Comparison of ENCODE assay signal across 12 cellular contexts in the genomic region with DNA sequence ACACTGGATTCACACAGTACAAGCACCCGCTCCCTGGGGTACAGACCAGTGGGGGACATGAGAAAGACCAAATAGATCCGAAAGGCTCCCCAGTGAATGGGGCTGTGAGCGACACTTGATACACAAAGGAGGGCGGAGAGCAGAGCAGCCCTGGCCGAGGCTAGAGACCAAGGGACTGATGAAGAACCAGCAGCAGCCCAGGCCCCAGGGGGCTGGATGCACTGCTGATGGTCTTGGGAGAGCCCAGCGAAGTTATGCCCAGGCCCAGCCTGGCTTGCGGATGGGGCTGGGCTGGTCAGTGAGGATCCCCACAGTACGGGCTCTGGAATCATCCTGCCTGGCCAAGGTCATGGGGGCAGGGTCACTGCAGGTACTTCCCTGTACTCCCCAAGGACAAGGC. TPM values are rescaled to one million over a fixed set of nuclear protein-coding genes. Genes with fewer than 3 reads are reported as not detected.
A peak's percentile ranks its signal among the peaks of the same experiment; 100 is the strongest.
DNase-seq lines count a peak whose midpoint lies in the region; ATAC-seq, FAIRE-seq and TF ChIP-seq lines count a peak whose summit lies in the region.
"Had no signal": no experiment of that assay in that cellular context is flagged by ENCODE, and none has a peak within 500 bp of the region (broad histone marks: within the 10 kb centered on the region; RNA-seq: fewer than 3 reads in every experiment).

No MANE protein-coding gene starts in this region.

- peaks cover 0 to 4% of the 10 kb centered on the region in 2 experiments; a peak in 1 of 4 replicates for H3K4me1 ChIP-seq in HCT116 (ENCODE audit: control insufficient read depth in 1 of 2, insufficient read depth in 2 of 2, low read length in 2 of 2)
- H3K4me1 ChIP-seq in heart left ventricle = peaks cover 4 to 56% (median 39%) of the 10 kb centered on the region in 12 donors
- peaks cover 32 to 74% (median 57%) of the 10 kb centered on the region in 6 donors for H3K4me1 ChIP-seq in spleen

- H3K4me1 Mint-ChIP-seq in activated CD8-positive, alpha-beta T cell treated with anti-CD3 and anti-CD28 coated beads, Interleukin-2, amount 10 ng/mL, durations not matched to agents 7 days and 5 days (ENCODE audit: low read depth) = peaks cover 45% of the 10 kb centered on the region

- no peak for TF ChIP-seq RAD21 in HCT116 (IDR thresholded peaks at IDR 0.05; ENCODE audit: low read depth)

- no peak overlapping the region for H2AFZ ChIP-seq in HCT116 (ENCODE audit: low read depth, low read length, poor library complexity, severe bottlenecking)

- H3K4me3 Mint-ChIP-seq in activated CD8-positive, alpha-beta T cell treated with anti-CD3 and anti-CD28 coated beads, Interleukin-2, amount 10 ng/mL, durations not matched to agents 7 days and 5 days = no peak overlapping the region

- CTCF ChIA-PET in HCT116 (lab: Charles Lee) = no interaction called here
- CTCF ChIA-PET in activated CD8-positive, alpha-beta T cell treated with anti-CD3 and anti-CD28 coated beads, Interleukin-2, amount 10 ng/mL, durations not matched to agents 7 days and 5 days (lab: Charles Lee) = no interaction called here

- FAIRE-seq in H54 (lab: Jason Lieb, UNC) = no peak
- FAIRE-seq: endometrium, RCC 7860 had no signal

- H4K20me1 ChIP-seq in HCT116 (ENCODE audit: insufficient read depth) = no peaks in the 10 kb centered on the region

- H3K27ac Mint-ChIP-seq in activated CD8-positive, alpha-beta T cell treated with anti-CD3 and anti-CD28 coated beads, Interleukin-2, amount 10 ng/mL, durations not matched to agents 7 days and 5 days = peak overlapping the region; percentile 24

- ATAC-seq in HCT116 (no peak), heart left ventricle (no peak), HG03108 (IDR thresholded peaks at IDR 0.05; ENCODE audit: unreplicated experiment) (no peak), GM21825 (IDR thresholded peaks at IDR 0.05; ENCODE audit: unreplicated experiment) (no peak), HG03139 (IDR thresholded peaks at IDR 0.05; ENCODE audit: unreplicated experiment) (no peak)
- no peak for ATAC-seq in activated CD8-positive, alpha-beta T cell treated with anti-CD3 and anti-CD28 coated beads, Interleukin-2, amount 10 ng/mL, durations not matched to agents 7 days and 5 days

- DNase-seq in HCT116 (ENCODE audit: low read depth, low spot score) (no peak), heart left ventricle (no peak), spleen (peak; percentile 78), H54 (ENCODE audit: insufficient read length, low spot score) (no peak)
- DNase-seq in activated CD8-positive, alpha-beta T cell treated with anti-CD3 and anti-CD28 coated beads, Interleukin-2, amount 10 ng/mL, durations not matched to agents 7 days and 5 days = no peak
- DNase-seq: midbrain, NCI-H2081 had no signal

- no peaks in the 10 kb centered on the region for H3K9me2 ChIP-seq in HCT116 (ENCODE audit: insufficient read depth)

- BruUV-seq in HCT116 (replicated peaks; lab: Mats Ljungman, UMichigan) = TSS peak; percentile 68

- no peaks in the 10 kb centered on the region for H3K79me2 ChIP-seq in HCT116 (ENCODE audit: insufficient read depth, low read length)

- WGBS in heart left ventricle, 4 donors = 70 to 78% (median 71%) methylated on average over 6 to 8 of the region's 8 CpGs
- WGBS in spleen, 5 donors = 80 to 89% (median 86%) methylated on average over 6 to 8 of the region's 8 CpGs

- intact Hi-C loops in HCT116 (cut with micrococcal nuclease) = no loop called here
- intact Hi-C loops in heart left ventricle (cut with DNase I) = no loop called here
- intact Hi-C loops in spleen (cut with DNase I; ENCODE audit: low total_unique reads) = no loop called here

- no peaks in the 10 kb centered on the region for H3K9me3 ChIP-seq in HCT116 (ENCODE audit: control insufficient read depth in 1 of 2, insufficient read depth in 1 of 2, low read depth in 1 of 2, low read length in 2 of 2)
- H3K9me3 ChIP-seq in heart left ventricle = no peaks in the 10 kb centered on the region
- H3K9me3 ChIP-seq in spleen = no peaks in the 10 kb centered on the region

- TF ChIP-seq POLR2A in HCT116 (IDR thresholded peaks at IDR 0.05; ENCODE audit: borderline replicate concordance, extremely low read depth, insufficient read depth, insufficient read length) (no peak), heart left ventricle (IDR thresholded peaks at IDR 0.05) (no peak), spleen (IDR thresholded peaks at IDR 0.05) (no peak), H54 (IDR thresholded peaks at IDR 0.05; ENCODE audit: low read depth, low read length) (no peak)

- peaks cover 48% of the 10 kb centered on the region for H3K36me3 Mint-ChIP-seq in activated CD8-positive, alpha-beta T cell treated with anti-CD3 and anti-CD28 coated beads, Interleukin-2, amount 10 ng/mL, durations not matched to agents 7 days and 5 days (ENCODE audit: low read depth)

- no peaks in the 10 kb centered on the region for H3K27me3 Mint-ChIP-seq in activated CD8-positive, alpha-beta T cell treated with anti-CD3 and anti-CD28 coated beads, Interleukin-2, amount 10 ng/mL, durations not matched to agents 7 days and 5 days (ENCODE audit: low read depth)

- H3K27ac ChIP-seq in HCT116 (ENCODE audit: low read depth, low read length) (no peak overlapping the region), heart left ventricle (peak overlapping the region in 11 of 12 donors; percentile 28 to 91 (median 63)), spleen (peak overlapping the region in 7 of 8 donors; percentile 33 to 90 (median 79))

- TF ChIP-seq CTCF in HCT116 (IDR thresholded peaks at IDR 0.05 in 2 of 3, conservative IDR thresholded peaks at IDR 0.05 in 1 of 3; ENCODE audit: borderline replicate concordance in 1 of 3, insufficient read depth in 1 of 3, low read depth in 2 of 3, low read length in 2 of 3) (no peak), heart left ventricle (IDR thresholded peaks at IDR 0.05) (no peak), spleen (IDR thresholded peaks at IDR 0.05 in 8 of 11, conservative IDR thresholded peaks at IDR 0.05 in 3 of 11) (no peak)

- H3K36me3 ChIP-seq in HCT116 (ENCODE audit: control insufficient read depth in 1 of 2, insufficient read depth in 2 of 2, low read length in 2 of 2) (peaks cover 3 to 4% of the 10 kb centered on the region in 2 experiments; a peak in 3 of 4 replicates), heart left ventricle (peaks cover 0 to 79% (median 67%) of the 10 kb centered on the region in 9 donors), spleen (peaks cover 8 to 84% (median 68%) of the 10 kb centered on the region in 6 donors)

- H3K27me3 ChIP-seq in HCT116 (ENCODE audit: insufficient read depth, low read length) (no peaks in the 10 kb centered on the region), heart left ventricle (no peaks in the 10 kb centered on the region), spleen (replicated peaks in 1 of 7) (no peaks in the 10 kb centered on the region)

- no peak overlapping the region for H3K4me2 ChIP-seq in HCT116 (ENCODE audit: low read length)

- H3K4me3 ChIP-seq in HCT116 (replicated peaks in 1 of 2; ENCODE audit: low read depth in 1 of 2, low read length in 2 of 2) = no peak overlapping the region
- no peak overlapping the region for H3K4me3 ChIP-seq in heart left ventricle
- peak overlapping the region in 1 of 8 donors; percentile 35 for H3K4me3 ChIP-seq in spleen

- RAD21 ChIA-PET in HCT116 (lab: Charles Lee; ENCODE audit: low non-redundant PET in 1 of 2, low total read pairs in 2 of 2, uncharacterized antibody in 2 of 2, unreplicated experiment in 2 of 2) = no interaction called here

- no peaks in the 10 kb centered on the region for H3K9me3 Mint-ChIP-seq in activated CD8-positive, alpha-beta T cell treated with anti-CD3 and anti-CD28 coated beads, Interleukin-2, amount 10 ng/mL, durations not matched to agents 7 days and 5 days (ENCODE audit: insufficient read depth)

- H3K9ac ChIP-seq in HCT116 (ENCODE audit: low read length) = no peak overlapping the region

- POLR2A ChIA-PET in HCT116 (lab: Charles Lee) = no interaction called here
- POLR2A ChIA-PET in activated CD8-positive, alpha-beta T cell treated with anti-CD3 and anti-CD28 coated beads, Interleukin-2, amount 10 ng/mL, durations not matched to agents 7 days and 5 days (lab: Charles Lee) = no interaction called here

TF ChIP-seq in HCT116, 20 proteins besides CTCF, POLR2A, EP300 and RAD21 (continues in another document):
- TF ChIP-seq YY1 (IDR thresholded peaks at IDR 0.05; ENCODE audit: extremely low read depth, insufficient replicate concordance, low read depth, low read length) = no peak
- TF ChIP-seq CEBPB (IDR thresholded peaks at IDR 0.05; ENCODE audit: low read depth) = no peak

RNA-seq across cellular contexts. Expression of a gene that starts 23.2 kb away (rescaled TPM):
- total RNA-seq in HCT116 (2021; ENCODE audit: unreplicated experiment) (36.9 TPM), heart left ventricle (100 to 1,000 TPM in 4 of 9 donors, 10 to 100 TPM in 5; 57.5 to 309 (median 78.9) TPM), spleen (100 to 1,000 TPM in 2 of 7 donors, 10 to 100 TPM in 5; 62.5 to 137 (median 88.7) TPM)
- 26.0 and 27.6 TPM in 2 replicates for polyA plus RNA-seq in HCT116 (2012)
- 10 to 100 TPM; 69.1 to 71.3 TPM for total RNA-seq in activated CD8-positive, alpha-beta T cell treated with anti-CD3 and anti-CD28 coated beads, Interleukin-2, amount 10 ng/mL, durations not matched to agents 7 days and 5 days
- polyA plus RNA-seq in heart left ventricle (10 to 100 TPM; 38.8 to 58.0 TPM), spleen (10 to 100 TPM; 13.3 to 26.5 (median 15.5) TPM)

RNA-seq across cellular contexts. Expression of a gene that starts 23.7 kb away (rescaled TPM):
- total RNA-seq in HCT116 (2021; ENCODE audit: unreplicated experiment) (14.4 TPM), heart left ventricle (1 to 10 TPM; 5.3 to 10.0 (median 7.1) TPM), spleen (10 to 100 TPM in 5 of 7 donors, 1 to 10 TPM in 2; 6.9 to 17.4 (median 10.8) TPM)
- polyA plus RNA-seq in HCT116 (2012) = 10.1 and 11.0 TPM in 2 replicates
- total RNA-seq in activated CD8-positive, alpha-beta T cell treated with anti-CD3 and anti-CD28 coated beads, Interleukin-2, amount 10 ng/mL, durations not matched to agents 7 days and 5 days = 10 to 100 TPM; 15.8 to 16.1 TPM
- polyA plus RNA-seq in heart left ventricle (1 to 10 TPM; 5.6 to 8.5 TPM), spleen (10 to 100 TPM in 1 of 3 donors, 1 to 10 TPM in 2; 4.7 to 10.2 (median 6.1) TPM)

RNA-seq across cellular contexts. Expression of a gene that starts 41.8 kb away (rescaled TPM):
- total RNA-seq in HCT116 (2021; ENCODE audit: unreplicated experiment) (0.47 TPM), heart left ventricle (under 1 TPM in 2 of 9 donors, not detected in 7; 0.17 to 0.18 TPM), spleen (under 1 TPM in 2 of 7 donors, not detected in 5; 0.23 to 0.33 TPM)
- polyA plus RNA-seq in HCT116 (2012) = 0.05 and 0.12 TPM in 2 replicates
- under 1 TPM in 1 of 2 experiments, not detected in 1; 0.16 TPM for total RNA-seq in activated CD8-positive, alpha-beta T cell treated with anti-CD3 and anti-CD28 coated beads, Interleukin-2, amount 10 ng/mL, durations not matched to agents 7 days and 5 days
- polyA plus RNA-seq in heart left ventricle (under 1 TPM in 1 of 2 donors, not detected in 1; 0.08 TPM), spleen (under 1 TPM in 1 of 3 donors, not detected in 2; 0.03 TPM)

RNA-seq across cellular contexts. Expression of a gene that starts 59.8 kb away (rescaled TPM):
- total RNA-seq in HCT116 (2021; ENCODE audit: unreplicated experiment) (69.2 TPM), heart left ventricle (10 to 100 TPM; 38.8 to 74.8 (median 48.7) TPM), spleen (100 to 1,000 TPM in 2 of 7 donors, 10 to 100 TPM in 5; 65.4 to 111 (median 88.7) TPM)
- 40.3 and 56.0 TPM in 2 replicates for polyA plus RNA-seq in HCT116 (2012)
- 10 to 100 TPM; 57.8 to 58.4 TPM for total RNA-seq in activated CD8-positive, alpha-beta T cell treated with anti-CD3 and anti-CD28 coated beads, Interleukin-2, amount 10 ng/mL, durations not matched to agents 7 days and 5 days
- polyA plus RNA-seq in heart left ventricle (10 to 100 TPM; 26.7 to 50.7 TPM), spleen (10 to 100 TPM; 14.9 to 33.9 (median 15.7) TPM)
